Comparison of ENCODE assay signal across 25 cellular contexts in genomic region chr10:96532523-96532922, GRCh38. TPM values are rescaled to one million over a fixed set of nuclear protein-coding genes. Genes with fewer than 3 reads are reported as not detected.
A peak's percentile ranks its signal among the peaks of the same experiment; 100 is the strongest.
DNase-seq lines count a peak whose midpoint lies in the region; ATAC-seq, FAIRE-seq and TF ChIP-seq lines count a peak whose summit lies in the region.
"Had no signal": no experiment of that assay in that cellular context is flagged by ENCODE, and none has a peak within 500 bp of the region (broad histone marks: within the 10 kb centered on the region; RNA-seq: fewer than 3 reads in every experiment).

No MANE protein-coding gene starts in this region.

- H3K4me1 Mint-ChIP-seq in stimulated activated naive B cell treated with anti-CD40 and anti-IgM and Interleukin-4, amounts not matched to agents 10 μg/mL and 1 μg/mL and 100 μg/mL, for 72 hours, result peaks cover 0 to 6% of the 10 kb centered on the region in 2 donors

- in situ Hi-C loops in K562 (cut with MboI), result no loop called here

- H3K27ac ChIP-seq in K562 (ENCODE audit: extremely low read depth, low read depth, low read length), result no peak overlapping the region
- H3K27ac ChIP-seq: foreskin keratinocyte, right atrium auricular region had no signal

- H3K4me1 ChIP-seq in K562 (replicated peaks in 1 of 2; ENCODE audit: control insufficient read depth in 2 of 2, insufficient read depth in 2 of 2, low read length in 2 of 2), result no peaks in the 10 kb centered on the region
- H3K4me1 ChIP-seq: foreskin keratinocyte, right atrium auricular region had no signal

- no peak overlapping the region for H3K27ac Mint-ChIP-seq in stimulated activated naive B cell treated with anti-CD40 and anti-IgM and Interleukin-4, amounts not matched to agents 10 μg/mL and 1 μg/mL and 100 μg/mL, for 72 hours
- H3K27ac Mint-ChIP-seq: activated CD4-positive, alpha-beta T cell treated with anti-CD3 and anti-CD28 coated beads, Interleukin-2, amount 10 ng/mL, durations not matched to agents 24 days and 14 days; activated naive CD8-positive, alpha-beta T cell treated with anti-CD3 and anti-CD28 coated beads for 36 hours; activated T-helper 2 cell treated with anti-CD3 and anti-CD28 coated beads, Interferon-gamma antibody, Interleukin-2, Interleukin-4, amounts not matched to agents 10 μg/mL and 5 μg/mL and 100 μg/mL, durations not matched to agents 14 hours and 24 hours and 36 hours; brain; naive B cell had no signal

- TF ChIP-seq POLR2A in K562 (conservative IDR thresholded peaks at IDR 0.05), result no peak

- DNase-seq in DMS79 treated with DMSO at 0.1 percent for 48 hours (lab: John Stamatoyannopoulos, UW), result peak; percentile 47
- DNase-seq in DMS79 (lab: John Stamatoyannopoulos, UW), result no peak
- DNase-seq in LNCaP clone FGC (ENCODE audit: low read depth), result peak; percentile 97
- DNase-seq in K562 (ENCODE audit: extremely low read depth in 1 of 4, low spot score in 3 of 4), result no peak
- peak; percentile 37 to 74 for DNase-seq in lung microvascular endothelial cell (ENCODE audit: low read depth in 2 of 2)
- DNase-seq in NCI-H2107 treated with DMSO at 0.1 percent for 48 hours (lab: John Stamatoyannopoulos, UW; ENCODE audit: unreplicated experiment), result no peak
- no peak for DNase-seq in stimulated activated naive B cell treated with anti-CD40 and anti-IgM and Interleukin-4, amounts not matched to agents 10 μg/mL and 1 μg/mL and 100 μg/mL, for 72 hours
- DNase-seq: activated CD4-positive, alpha-beta T cell treated with anti-CD3 and anti-CD28 coated beads, Interleukin-2, amount 10 ng/mL, durations not matched to agents 24 days and 14 days; activated naive CD8-positive, alpha-beta T cell treated with anti-CD3 and anti-CD28 coated beads for 36 hours; BE2C; COR-L47; cortex of kidney; foreskin keratinocyte; HCEC 1CT; mesenchymal stem cell; MV-4-11; naive B cell; NCI-H2107; NCI-H524 had no signal

- no peak overlapping the region for H3K9ac ChIP-seq in K562 (ENCODE audit: insufficient read depth in 1 of 2, low read depth in 2 of 2, low read length in 2 of 2)

- CTCF ChIA-PET in K562 (lab: Yijun Ruan, JAX; ENCODE audit: low intra/inter-chr PET ratio), result no interaction called here

- POLR2A ChIA-PET in K562 (lab: Yijun Ruan, JAX), result no interaction called here

- no peaks in the 10 kb centered on the region for H3K27me3 ChIP-seq in K562 (ENCODE audit: control insufficient read depth in 2 of 2, insufficient read depth in 2 of 2, low read length in 2 of 2)
- H3K27me3 ChIP-seq: BE2C, foreskin keratinocyte, right atrium auricular region had no signal

- no peak for FAIRE-seq in K562 (lab: Jason Lieb, UNC)
- FAIRE-seq: A204.1, urothelium cell line had no signal

- BruUV-seq in K562 (replicated peaks; lab: Mats Ljungman, UMichigan), result no TSS peak

- H3K4me2 ChIP-seq in K562 (ENCODE audit: insufficient read depth, low read length), result no peak overlapping the region

- TF ChIP-seq CTCF in LNCaP clone FGC (IDR thresholded peaks at IDR 0.05; ENCODE audit: control insufficient read depth, extremely low read depth, insufficient read depth) (no peak), K562 (IDR thresholded peaks at IDR 0.05 in 2 of 3, conservative IDR thresholded peaks at IDR 0.05 in 1 of 3; ENCODE audit: insufficient read depth in 2 of 3, low read depth in 1 of 3, low read length in 3 of 3) (no peak)

- no peak for ATAC-seq in K562
- no peak for ATAC-seq in HG02885 (IDR thresholded peaks at IDR 0.05; ENCODE audit: poor library complexity, unreplicated experiment)
- ATAC-seq in stimulated activated naive B cell treated with anti-CD40 and anti-IgM and Interleukin-4, amounts not matched to agents 10 μg/mL and 1 μg/mL and 100 μg/mL, for 72 hours (replicated peaks), result no peak
- ATAC-seq: foreskin keratinocyte had no signal

- no peaks in the 10 kb centered on the region for H3K9me3 ChIP-seq in K562 (replicated peaks; ENCODE audit: control insufficient read depth, insufficient read depth, low read depth, low read length)
- H3K9me3 ChIP-seq: BE2C, right atrium auricular region had no signal

- peaks cover 21 to 30% of the 10 kb centered on the region in 2 donors for H3K36me3 Mint-ChIP-seq in stimulated activated naive B cell treated with anti-CD40 and anti-IgM and Interleukin-4, amounts not matched to agents 10 μg/mL and 1 μg/mL and 100 μg/mL, for 72 hours

- H3K9me3 Mint-ChIP-seq in stimulated activated naive B cell treated with anti-CD40 and anti-IgM and Interleukin-4, amounts not matched to agents 10 μg/mL and 1 μg/mL and 100 μg/mL, for 72 hours, result no peaks in the 10 kb centered on the region
- H3K9me3 Mint-ChIP-seq: activated CD4-positive, alpha-beta T cell treated with anti-CD3 and anti-CD28 coated beads, Interleukin-2, amount 10 ng/mL, durations not matched to agents 24 days and 14 days; activated naive CD8-positive, alpha-beta T cell treated with anti-CD3 and anti-CD28 coated beads for 36 hours; activated T-helper 2 cell treated with anti-CD3 and anti-CD28 coated beads, Interferon-gamma antibody, Interleukin-2, Interleukin-4, amounts not matched to agents 10 μg/mL and 5 μg/mL and 100 μg/mL, durations not matched to agents 14 hours and 24 hours and 36 hours; brain; naive B cell had no signal

- no peaks in the 10 kb centered on the region for H3K9me1 ChIP-seq in K562 (ENCODE audit: control insufficient read depth, insufficient read depth, low read length)

- TF ChIP-seq RAD21 in K562 (CRISPR knock-in tag; conservative IDR thresholded peaks at IDR 0.05 in 1 of 2, IDR thresholded peaks at IDR 0.05 in 1 of 2), result no peak

- H3K4me3 Mint-ChIP-seq in stimulated activated naive B cell treated with anti-CD40 and anti-IgM and Interleukin-4, amounts not matched to agents 10 μg/mL and 1 μg/mL and 100 μg/mL, for 72 hours, result no peak overlapping the region
- H3K4me3 Mint-ChIP-seq: activated CD4-positive, alpha-beta T cell treated with anti-CD3 and anti-CD28 coated beads, Interleukin-2, amount 10 ng/mL, durations not matched to agents 24 days and 14 days; activated naive CD8-positive, alpha-beta T cell treated with anti-CD3 and anti-CD28 coated beads for 36 hours; brain; naive B cell had no signal

- H3K4me3 ChIP-seq in LNCaP clone FGC (ENCODE audit: low read depth, low read length), result no peak overlapping the region
- no peak overlapping the region for H3K4me3 ChIP-seq in K562
- H3K4me3 ChIP-seq: right atrium auricular region had no signal

- no peak for TF ChIP-seq EP300 in K562 (IDR thresholded peaks at IDR 0.05; ENCODE audit: low read length)

- H3K36me3 ChIP-seq in K562 (ENCODE audit: control insufficient read depth, insufficient read depth, low read length), result peaks cover 68% of the 10 kb centered on the region; the same call in 2 of the 3 replicates

- H2AFZ ChIP-seq in K562 (ENCODE audit: low read depth, low read length), result no peak overlapping the region

- H3K79me2 ChIP-seq in K562 (ENCODE audit: control insufficient read depth, insufficient read depth, low read length), result peaks cover 8% of the 10 kb centered on the region; the same call in 2 of the 3 replicates

- no peaks in the 10 kb centered on the region for H3K27me3 Mint-ChIP-seq in stimulated activated naive B cell treated with anti-CD40 and anti-IgM and Interleukin-4, amounts not matched to agents 10 μg/mL and 1 μg/mL and 100 μg/mL, for 72 hours
- H3K27me3 Mint-ChIP-seq: activated CD4-positive, alpha-beta T cell treated with anti-CD3 and anti-CD28 coated beads, Interleukin-2, amount 10 ng/mL, durations not matched to agents 24 days and 14 days; activated naive CD8-positive, alpha-beta T cell treated with anti-CD3 and anti-CD28 coated beads for 36 hours; brain; naive B cell had no signal

- 58% methylated on average over 1 of the region's 1 CpG for WGBS in K562 (ENCODE audit: insufficient coverage, low coverage, missing lambda C conversion rate)

- intact Hi-C loops in K562 (cut with micrococcal nuclease), result no loop called here

- no peaks in the 10 kb centered on the region for H4K20me1 ChIP-seq in K562 (replicated peaks; ENCODE audit: control insufficient read depth, insufficient read depth, low read length)

RNA-seq across cellular contexts. Expression of gene TLL2, which starts 18.8 kb away (rescaled TPM):
- not detected in 2 replicates for total RNA-seq in K562 (2011; cell fraction: chromatin; rRNA removed; ENCODE audit: low replicate concordance)
- not detected in 2 replicates for total RNA-seq in K562 (2011; cell fraction: nucleolus; rRNA removed)
- not detected in 2 replicates for total RNA-seq in K562 (2011; cell fraction: nucleoplasm; rRNA removed)
- not detected in 2 replicates for total RNA-seq in K562 (2014; rRNA removed)
- not detected in 2 replicates for total RNA-seq in K562 (2014; rRNA removed; fragmentation: Illumina TruSeq; extraction: Trizol)
- total RNA-seq in K562 (2015; rRNA removed; fragmentation: Illumina TruSeq; extraction: Trizol), result not detected in 2 replicates
- 0.09 TPM in 1 of 2 replicates, not detected in the other for total RNA-seq in K562 (2021)
- not detected in 2 replicates for polyA plus RNA-seq in K562 (2011; rRNA removed)
- 0.01 and 0.06 TPM in 2 replicates for polyA plus RNA-seq in K562 (2011; cell fraction: cytosol; rRNA removed)
- polyA plus RNA-seq in K562 (2011; cell fraction: nucleus; rRNA removed), result 0.03 TPM in 1 of 2 replicates, not detected in the other
- not detected in 2 replicates for polyA plus RNA-seq in K562 (2012)
- not detected in 2 replicates for polyA plus RNA-seq in K562 (2014; fragmentation: Illumina TruSeq; extraction: Trizol)
- not detected for polyA plus RNA-seq in K562 (2014; fragmentation: Nextera tagmentation; extraction: Ambion mirVana)
- not detected in 2 replicates for polyA plus RNA-seq in K562 (2014; rRNA removed)
- 0.18 TPM in 1 of 2 replicates, not detected in the other for polyA minus RNA-seq in K562 (2011; rRNA and poly(A)+ RNA removed)
- not detected in 2 replicates for polyA minus RNA-seq in K562 (2011; cell fraction: cytosol; rRNA and poly(A)+ RNA removed)
- not detected in 2 replicates for polyA minus RNA-seq in K562 (2011; cell fraction: nucleus; rRNA and poly(A)+ RNA removed)
- total RNA-seq in lung microvascular endothelial cell, result under 0.01 TPM in 2 replicates
- total RNA-seq: activated CD4-positive, alpha-beta T cell treated with anti-CD3 and anti-CD28 coated beads, Interleukin-2, amount 10 ng/mL, durations not matched to agents 24 days and 14 days; activated T-helper 2 cell treated with anti-CD3 and anti-CD28 coated beads, Interferon-gamma antibody, Interleukin-2, Interleukin-4, amounts not matched to agents 10 μg/mL and 5 μg/mL and 100 μg/mL, durations not matched to agents 14 hours and 24 hours and 36 hours had no signal

RNA-seq across cellular contexts. Expression of gene TM9SF3, which starts 54.3 kb away (rescaled TPM):
- total RNA-seq in K562 (2011; cell fraction: chromatin; rRNA removed; ENCODE audit: low replicate concordance), result 55.5 and 190 TPM in 2 replicates
- 38.4 and 47.5 TPM in 2 replicates for total RNA-seq in K562 (2011; cell fraction: nucleolus; rRNA removed)
- 104 and 151 TPM in 2 replicates for total RNA-seq in K562 (2011; cell fraction: nucleoplasm; rRNA removed)
- total RNA-seq in K562 (2014; rRNA removed) (24.7 and 28.4 TPM in 2 replicates), K562 (2014; rRNA removed; fragmentation: Illumina TruSeq; extraction: Trizol) (60.0 and 70.8 TPM in 2 replicates), K562 (2015; rRNA removed; fragmentation: Illumina TruSeq; extraction: Trizol) (33.5 and 36.5 TPM in 2 replicates), K562 (2021) (56.5 and 63.1 TPM in 2 replicates), lung microvascular endothelial cell (63.9 and 86.7 TPM in 2 replicates)
- polyA plus RNA-seq in K562 (2011; rRNA removed) (29.6 and 42.4 TPM in 2 replicates), K562 (2014; fragmentation: Illumina TruSeq; extraction: Trizol) (34.9 and 36.3 TPM in 2 replicates), K562 (2014; fragmentation: Nextera tagmentation; extraction: Ambion mirVana) (10 to 100 TPM; 16.1 to 17.3 TPM), K562 (2014; rRNA removed) (24.7 and 25.0 TPM in 2 replicates)
- 27.2 and 74.2 TPM in 2 replicates for polyA plus RNA-seq in K562 (2011; cell fraction: cytosol; rRNA removed)
- 11.4 and 20.4 TPM in 2 replicates for polyA plus RNA-seq in K562 (2011; cell fraction: nucleus; rRNA removed)
- polyA plus RNA-seq in K562 (2012), result 27.7 and 33.2 TPM in 2 replicates
- polyA minus RNA-seq in K562 (2011; rRNA and poly(A)+ RNA removed), result 106 and 112 TPM in 2 replicates
- 22.5 and 31.0 TPM in 2 replicates for polyA minus RNA-seq in K562 (2011; cell fraction: cytosol; rRNA and poly(A)+ RNA removed)
- polyA minus RNA-seq in K562 (2011; cell fraction: nucleus; rRNA and poly(A)+ RNA removed), result 29.1 and 54.0 TPM in 2 replicates

Comparison
In these comparisons a context has a peak if more than half of its experiments do, and no peak if none do; other contexts are left out.
1. DNase-seq: peak in DMS79 treated with DMSO at 0.1 percent for 48 hours (single experiment), LNCaP clone FGC (single experiment) and lung microvascular endothelial cell (2 of 2); none in DMS79 (single experiment), K562 (0 of 4), NCI-H2107 treated with DMSO at 0.1 percent for 48 hours (single experiment) and stimulated activated naive B cell treated with anti-CD40 and anti-IgM and Interleukin-4, amounts not matched to agents 10 μg/mL and 1 μg/mL and 100 μg/mL, for 72 hours (single experiment).